ENCODE assay signal across 16 cellular contexts in genomic region chr16:84178892-84179611, GRCh38. TPM values are rescaled to one million over a fixed set of nuclear protein-coding genes. Genes with fewer than 3 reads are reported as not detected.
"Had no signal": no experiment of that assay in that cellular context is flagged by ENCODE, and none has a peak within 500 bp of the region (broad histone marks: within the 10 kb centered on the region; RNA-seq: fewer than 3 reads in every experiment).

No MANE protein-coding gene starts in this region.

- H3K27ac Mint-ChIP-seq: activated CD8-positive, alpha-beta memory T cell treated with anti-CD3 and anti-CD28 coated beads, Interleukin-2, amount 10 ng/mL, durations not matched to agents 7 days and 5 days had no signal

- H3K9me3 Mint-ChIP-seq: activated naive CD8-positive, alpha-beta T cell treated with anti-CD3 and anti-CD28 coated beads, Interleukin-2, amount 50 U/mL, for 24 hours; activated T-cell treated with anti-CD3 and anti-CD28 coated beads, Interleukin-2, amount 50 U/mL, for 4 hours; stimulated activated naive CD8-positive, alpha-beta T cell treated with anti-CD3 and anti-CD28 coated beads, Interleukin-15, Interleukin-2, amounts not matched to agents 100 ng/mL and 50 ng/mL, for 24 hours had no signal

- FAIRE-seq: astrocyte, islet of Langerhans had no signal

- H3K27me3 ChIP-seq: heart left ventricle, ovary had no signal

- H3K4me3 ChIP-seq: ovary, thoracic aorta had no signal

- H3K27me3 Mint-ChIP-seq: activated CD8-positive, alpha-beta memory T cell treated with anti-CD3 and anti-CD28 coated beads, Interleukin-2, amount 10 ng/mL, durations not matched to agents 7 days and 5 days; activated naive CD8-positive, alpha-beta T cell treated with anti-CD3 and anti-CD28 coated beads, Interleukin-2, amount 50 U/mL, for 24 hours; stimulated activated naive CD8-positive, alpha-beta T cell treated with anti-CD3 and anti-CD28 coated beads, Interleukin-15, Interleukin-2, amounts not matched to agents 100 ng/mL and 50 ng/mL, for 24 hours had no signal

- DNase-seq: activated CD8-positive, alpha-beta memory T cell treated with anti-CD3 and anti-CD28 coated beads, Interleukin-2, amount 10 ng/mL, durations not matched to agents 7 days and 5 days; activated gamma-delta T cell; activated naive CD8-positive, alpha-beta T cell treated with anti-CD3 and anti-CD28 coated beads, Interleukin-2, amount 50 U/mL, for 24 hours; activated T-cell treated with anti-CD3 and anti-CD28 coated beads, Interleukin-2, amount 50 U/mL, for 4 hours; foreskin melanocyte; heart left ventricle; mesendoderm; stimulated activated CD4-positive, alpha-beta T cell treated with anti-CD3 and anti-CD28 coated beads, Interleukin-4, amount 100 ng/mL, for 1 hour; stimulated activated CD8-positive, alpha-beta memory T cell treated with anti-CD3 and anti-CD28 coated beads, Interleukin-4, amount 100 ng/mL, for 48 hours had no signal

- H3K9me3 ChIP-seq: heart left ventricle, ovary, thoracic aorta had no signal

- ATAC-seq: activated CD4-positive, CD25-positive, alpha-beta regulatory T cell treated with anti-CD3 and anti-CD28 coated beads, Interleukin-2, amount 50 U/mL, for 24 hours; activated CD8-positive, alpha-beta memory T cell treated with anti-CD3 and anti-CD28 coated beads, Interleukin-2, amount 10 ng/mL, durations not matched to agents 7 days and 5 days; activated naive CD8-positive, alpha-beta T cell treated with anti-CD3 and anti-CD28 coated beads, Interleukin-2, amount 50 U/mL, for 24 hours; activated T-cell treated with anti-CD3 and anti-CD28 coated beads, Interleukin-2, amount 50 U/mL, for 4 hours had no signal

- H3K4me3 Mint-ChIP-seq: activated CD8-positive, alpha-beta memory T cell treated with anti-CD3 and anti-CD28 coated beads, Interleukin-2, amount 10 ng/mL, durations not matched to agents 7 days and 5 days; activated naive CD8-positive, alpha-beta T cell treated with anti-CD3 and anti-CD28 coated beads, Interleukin-2, amount 50 U/mL, for 24 hours; activated T-cell treated with anti-CD3 and anti-CD28 coated beads, Interleukin-2, amount 50 U/mL, for 4 hours; stimulated activated naive CD8-positive, alpha-beta T cell treated with anti-CD3 and anti-CD28 coated beads, Interleukin-15, Interleukin-2, amounts not matched to agents 100 ng/mL and 50 ng/mL, for 24 hours had no signal

- H3K36me3 ChIP-seq: ovary had no signal

RNA-seq across cellular contexts. Expression of gene ADAD2, which starts 11.9 kb away (rescaled TPM):
- total RNA-seq: activated CD8-positive, alpha-beta memory T cell treated with anti-CD3 and anti-CD28 coated beads, Interleukin-2, amount 10 ng/mL, durations not matched to agents 7 days and 5 days; astrocyte; thoracic aorta had no signal
- polyA plus RNA-seq: neural cell had no signal

RNA-seq across cellular contexts. Expression of gene DNAAF1, which starts 33.9 kb away (rescaled TPM):
- total RNA-seq: activated CD8-positive, alpha-beta memory T cell treated with anti-CD3 and anti-CD28 coated beads, Interleukin-2, amount 10 ng/mL, durations not matched to agents 7 days and 5 days; activated T-cell treated with anti-CD3 and anti-CD28 coated beads, Interleukin-2, amount 50 U/mL, for 4 hours; thoracic aorta had no signal
